1 cellular context compared by ENCODE assay signal in genomic region chr2:15836134-15836941, GRCh38.
TF ChIP-seq lines count a peak whose summit lies in the region.

No MANE protein-coding gene starts in this region.

TF ChIP-seq in H1, 55 proteins besides CTCF, POLR2A, EP300 and RAD21 (continued from another document):
- TF ChIP-seq CHD7 (IDR thresholded peaks at IDR 0.05; ENCODE audit: insufficient replicate concordance, low read length): no peak
- TF ChIP-seq CREB1 (IDR thresholded peaks at IDR 0.05): no peak
- TF ChIP-seq RFX5 (IDR thresholded peaks at IDR 0.05; ENCODE audit: borderline replicate concordance, low read depth, low read length): no peak
- no peak for TF ChIP-seq FOSL1 (IDR thresholded peaks at IDR 0.05; ENCODE audit: insufficient read depth, low read depth, low read length)
- TF ChIP-seq TAF1 (IDR thresholded peaks at IDR 0.05; ENCODE audit: low read depth, low read length): no peak
- no peak for TF ChIP-seq GTF2F1 (IDR thresholded peaks at IDR 0.05; ENCODE audit: borderline replicate concordance, low read depth, low read length)
- TF ChIP-seq POLR2AphosphoS5 (IDR thresholded peaks at IDR 0.05; ENCODE audit: low read depth, low read length): no peak
- no peak for TF ChIP-seq EZH2 (IDR thresholded peaks at IDR 0.05; ENCODE audit: low read depth, low read length, severe bottlenecking)
- no peak for TF ChIP-seq BACH1 (IDR thresholded peaks at IDR 0.05; ENCODE audit: low read length)
